Comparison of ENCODE assay signal across 23 cellular contexts in the genomic region with DNA sequence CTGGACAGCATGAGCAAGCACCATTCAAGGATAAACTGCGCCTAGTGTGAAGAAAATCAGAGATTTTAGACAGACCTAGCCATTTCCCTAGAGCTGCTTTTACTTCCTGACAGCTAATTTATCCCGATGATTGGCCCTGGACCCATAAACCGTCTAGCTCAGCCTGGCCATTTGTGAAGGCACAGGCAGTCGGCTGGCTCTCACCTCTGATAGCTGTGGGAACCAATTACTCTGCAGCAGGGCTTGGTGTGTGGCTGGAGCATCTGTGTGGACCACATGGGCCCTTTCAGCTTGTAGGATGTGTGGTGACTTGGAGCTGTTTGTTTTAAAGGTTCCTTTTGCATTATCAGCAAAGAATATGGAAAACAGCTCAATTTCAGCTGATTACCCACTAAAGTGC.
A peak's percentile ranks its signal among the peaks of the same experiment; 100 is the strongest.
DNase-seq lines count a peak whose midpoint lies in the region; ATAC-seq and TF ChIP-seq lines count a peak whose summit lies in the region.
"Had no signal": no experiment of that assay in that cellular context is flagged by ENCODE, and none has a peak within 500 bp of the region (broad histone marks: within the 10 kb centered on the region; RNA-seq: fewer than 3 reads in every experiment).

No MANE protein-coding gene starts in this region.

- no peak overlapping the region for H3K4me3 Mint-ChIP-seq in Calu3 (ENCODE audit: low read depth, unreplicated experiment)
- H3K4me3 Mint-ChIP-seq: T-cell had no signal

- POLR2A ChIA-PET in SK-N-SH (lab: Yijun Ruan, JAX), result no interaction called here

- intact Hi-C loops in Calu3 (cut with micrococcal nuclease; ENCODE audit: unreplicated experiment), result no loop called here

- TF ChIP-seq CTCF in SK-N-SH (IDR thresholded peaks at IDR 0.05) (no peak), Calu3 (IDR thresholded peaks at IDR 0.05; ENCODE audit: unreplicated experiment) (no peak)

- 40% methylated on average over 4 of the region's 4 CpGs for WGBS in SK-N-SH (ENCODE audit: low lambda C conversion rate)
- WGBS in mesenchymal stem cell, result 26% methylated on average over 4 of the region's 4 CpGs

- no peaks in the 10 kb centered on the region for H3K9me3 Mint-ChIP-seq in Calu3 (ENCODE audit: low read depth, unreplicated experiment)
- H3K9me3 Mint-ChIP-seq: T-cell had no signal

- H3K9ac ChIP-seq in SK-N-SH (no peak overlapping the region), mesenchymal stem cell (ENCODE audit: low read length) (no peak overlapping the region)
- H3K9ac ChIP-seq: BLaER1 treated with 17β-estradiol and CSF1 and Interleukin-3, amounts not matched to agents 10 nM and 100 nM had no signal

- no peak overlapping the region for H2BK15ac ChIP-seq in mesenchymal stem cell (ENCODE audit: low read depth, poor library complexity, severe bottlenecking)

- peak overlapping the region; percentile 35 for H4K8ac ChIP-seq in mesenchymal stem cell (ENCODE audit: low read length)

- no peak for TF ChIP-seq EP300 in SK-N-SH (IDR thresholded peaks at IDR 0.05; ENCODE audit: borderline replicate concordance in 1 of 2, low read depth in 1 of 2, low read length in 1 of 2)

- H3F3A ChIP-seq in SK-N-SH (replicated peaks; ENCODE audit: insufficient read depth), result no peaks in the 10 kb centered on the region

- no peak overlapping the region for H2BK5ac ChIP-seq in mesenchymal stem cell (ENCODE audit: low read depth, low read length, poor library complexity, severe bottlenecking)

- no peak overlapping the region for H3K27ac Mint-ChIP-seq in Calu3 (ENCODE audit: unreplicated experiment)
- H3K27ac Mint-ChIP-seq: CD4-positive, alpha-beta memory T cell; T-cell had no signal

- no peak for ATAC-seq in SK-N-SH treated with all-trans-retinoic acid at 6 μM for 48 hours
- ATAC-seq: HepG2, K562, PC-3, T-cell had no signal

- H3K14ac ChIP-seq in mesenchymal stem cell (ENCODE audit: low read length in 2 of 2), result no peak overlapping the region

- H3K4me2 ChIP-seq in SK-N-SH (no peak overlapping the region), mesenchymal stem cell (ENCODE audit: low read length, poor library complexity, severe bottlenecking) (no peak overlapping the region)
- H3K4me2 ChIP-seq: BLaER1 treated with 17β-estradiol and CSF1 and Interleukin-3, amounts not matched to agents 10 nM and 100 nM had no signal

- H3K9me3 ChIP-seq in SK-N-SH, result no peaks in the 10 kb centered on the region
- no peaks in the 10 kb centered on the region for H3K9me3 ChIP-seq in mesenchymal stem cell (ENCODE audit: control insufficient read depth, low read length)
- H3K9me3 ChIP-seq: BLaER1 treated with 17β-estradiol and CSF1 and Interleukin-3, amounts not matched to agents 10 nM and 100 nM had no signal

- no TSS peak for BruUV-seq in Calu3 (replicated peaks; lab: Mats Ljungman, UMichigan)

- H2AFZ ChIP-seq in SK-N-SH (ENCODE audit: low read depth) (no peak overlapping the region), mesenchymal stem cell (ENCODE audit: low read depth, low read length) (peak overlapping the region; percentile 2)

- no peaks in the 10 kb centered on the region for H3K9me2 ChIP-seq in SK-N-SH

- no peak overlapping the region for H3K4me3 ChIP-seq in SK-N-SH (ENCODE audit: low read depth in 2 of 2, low read length in 1 of 2)
- no peak overlapping the region for H3K4me3 ChIP-seq in mesenchymal stem cell (ENCODE audit: insufficient read depth in 1 of 2, low read depth in 1 of 2, low read length in 2 of 2)
- H3K4me3 ChIP-seq: BLaER1 treated with 17β-estradiol and CSF1 and Interleukin-3, amounts not matched to agents 10 nM and 100 nM; K562 had no signal

- DNase-seq in SK-N-SH (peak; percentile 8), SK-N-DZ (ENCODE audit: low spot score) (peak; percentile 17), mesenchymal stem cell (no peak), OCI-M2 (lab: John Stamatoyannopoulos, UW; ENCODE audit: unreplicated experiment) (no peak), Calu3 (no peak), activated T-cell treated with anti-CD3 and anti-CD28 coated beads for 4 hours (no peak)
- DNase-seq: AML-193; CD4-positive, alpha-beta memory T cell; DMS79 treated with DMSO at 0.1 percent for 48 hours; GF-D8; Kasumi-1; NCI-H1092 treated with DMSO at 0.1 percent for 48 hours; NCI-H1436; NCI-H187; NCI-H2081 treated with DMSO at 0.1 percent for 48 hours; NCI-H446; NCI-H524 treated with DMSO at 0.1 percent for 48 hours; PC-3; T-cell had no signal

- H3K27me3 ChIP-seq in SK-N-SH (ENCODE audit: insufficient read depth) (no peaks in the 10 kb centered on the region), mesenchymal stem cell (ENCODE audit: control insufficient read depth in 1 of 2, insufficient read depth in 1 of 2, low read length in 2 of 2) (no peaks in the 10 kb centered on the region)
- H3K27me3 ChIP-seq: BLaER1 treated with 17β-estradiol and CSF1 and Interleukin-3, amounts not matched to agents 10 nM and 100 nM had no signal

- H3K36me3 ChIP-seq in SK-N-SH (replicated peaks in 1 of 2; ENCODE audit: control insufficient read depth in 1 of 2, insufficient read depth in 2 of 2, low read length in 1 of 2), result no peaks in the 10 kb centered on the region
- H3K36me3 ChIP-seq in mesenchymal stem cell (ENCODE audit: control insufficient read depth in 1 of 2, insufficient read depth in 2 of 2, low read depth in 1 of 2, low read length in 2 of 2), result no peaks in the 10 kb centered on the region
- H3K36me3 ChIP-seq: BLaER1 treated with 17β-estradiol and CSF1 and Interleukin-3, amounts not matched to agents 10 nM and 100 nM had no signal

- peak overlapping the region in 1 of 2 experiments; percentile 23; a peak in 1 of 4 replicates for H3K27ac ChIP-seq in SK-N-SH (ENCODE audit: low read depth in 2 of 2, low read length in 1 of 2)
- no peak overlapping the region for H3K27ac ChIP-seq in mesenchymal stem cell (ENCODE audit: low read length, poor library complexity, severe bottlenecking)
- H3K27ac ChIP-seq: BLaER1 treated with 17β-estradiol and CSF1 and Interleukin-3, amounts not matched to agents 10 nM and 100 nM had no signal

- no peaks in the 10 kb centered on the region for H4K20me1 ChIP-seq in SK-N-SH (ENCODE audit: insufficient read depth)
- H4K20me1 ChIP-seq: BLaER1 treated with 17β-estradiol and CSF1 and Interleukin-3, amounts not matched to agents 10 nM and 100 nM had no signal

- H3K4me1 ChIP-seq in SK-N-SH (ENCODE audit: control insufficient read depth in 1 of 2, insufficient read depth in 2 of 2, low read depth in 1 of 2, low read length in 1 of 2) (peaks cover 0 to 3% of the 10 kb centered on the region in 2 experiments; a peak in 1 of 4 replicates), mesenchymal stem cell (ENCODE audit: control insufficient read depth, insufficient read depth, low read depth, low read length) (no peaks in the 10 kb centered on the region)

- no peak overlapping the region for H2AK5ac ChIP-seq in mesenchymal stem cell (ENCODE audit: low read length, severe bottlenecking)

- no peaks in the 10 kb centered on the region for H3K4me1 Mint-ChIP-seq in Calu3 (ENCODE audit: low read depth, unreplicated experiment)
- H3K4me1 Mint-ChIP-seq: CD4-positive, alpha-beta memory T cell; T-cell had no signal

- no peak overlapping the region for H4K91ac ChIP-seq in mesenchymal stem cell (ENCODE audit: low read length)

- no peak overlapping the region for H3K4ac ChIP-seq in mesenchymal stem cell (ENCODE audit: low read depth in 1 of 2, low read length in 2 of 2)

- no peaks in the 10 kb centered on the region for H3K36me3 Mint-ChIP-seq in Calu3 (ENCODE audit: insufficient read depth, unreplicated experiment)
- H3K36me3 Mint-ChIP-seq: CD4-positive, alpha-beta memory T cell; T-cell had no signal

- no peaks in the 10 kb centered on the region for H3K79me2 ChIP-seq in SK-N-SH (ENCODE audit: insufficient read depth)

- peak overlapping the region in 1 of 2 experiments; percentile 69 for H2BK12ac ChIP-seq in mesenchymal stem cell (ENCODE audit: low read length in 2 of 2)

- no peak for TF ChIP-seq RAD21 in SK-N-SH (IDR thresholded peaks at IDR 0.05; ENCODE audit: low read length)

- CTCF ChIA-PET in SK-N-SH (lab: Yijun Ruan, JAX) (interaction anchor here (1.1 to 1.2 kb wide), 2 partner anchors 19 to 310 kb away, joined by 3 to 4 read pairs; no protein-coding TSS in a partner anchor), Calu3 (lab: Charles Lee) (no interaction called here)

- H3K23ac ChIP-seq in mesenchymal stem cell (ENCODE audit: low read length in 2 of 2), result no peak overlapping the region

- no peak overlapping the region for H2BK120ac ChIP-seq in mesenchymal stem cell (ENCODE audit: low read depth, low read length)

- no peaks in the 10 kb centered on the region for H3K79me1 ChIP-seq in mesenchymal stem cell (replicated peaks; ENCODE audit: low read length, poor library complexity, severe bottlenecking)

- H3K18ac ChIP-seq in mesenchymal stem cell (ENCODE audit: low read depth in 1 of 2, low read length in 2 of 2), result peak overlapping the region in 1 of 2 experiments; percentile 0

- peaks cover 24% of the 10 kb centered on the region for H3K27me3 Mint-ChIP-seq in Calu3 (ENCODE audit: unreplicated experiment)

TF ChIP-seq in SK-N-SH, 30 proteins besides CTCF, POLR2A, EP300 and RAD21 (continues in another document):
- TF ChIP-seq NFIC (IDR thresholded peaks at IDR 0.05; ENCODE audit: borderline replicate concordance) (no peak), RFX5 (IDR thresholded peaks at IDR 0.05; ENCODE audit: low read length) (no peak), FOXM1 (IDR thresholded peaks at IDR 0.05; ENCODE audit: low read depth) (no peak), FOXJ3 (CRISPR knock-in tag; IDR thresholded peaks at IDR 0.05) (no peak), TEAD4 (IDR thresholded peaks at IDR 0.05; ENCODE audit: borderline replicate concordance, insufficient read depth) (no peak), GATA2 (CRISPR knock-in tag; IDR thresholded peaks at IDR 0.05) (no peak), EZH2phosphoT487 (IDR thresholded peaks at IDR 0.05; ENCODE audit: borderline replicate concordance, low read depth) (no peak), YY1 (IDR thresholded peaks at IDR 0.05; ENCODE audit: low read depth) (no peak)

TF ChIP-seq in SK-N-SH treated with all-trans-retinoic acid at 6 μM for 48 hours, 23 proteins besides CTCF, POLR2A, EP300 and RAD21 (continues in another document):
- TF ChIP-seq, protein P1, sequence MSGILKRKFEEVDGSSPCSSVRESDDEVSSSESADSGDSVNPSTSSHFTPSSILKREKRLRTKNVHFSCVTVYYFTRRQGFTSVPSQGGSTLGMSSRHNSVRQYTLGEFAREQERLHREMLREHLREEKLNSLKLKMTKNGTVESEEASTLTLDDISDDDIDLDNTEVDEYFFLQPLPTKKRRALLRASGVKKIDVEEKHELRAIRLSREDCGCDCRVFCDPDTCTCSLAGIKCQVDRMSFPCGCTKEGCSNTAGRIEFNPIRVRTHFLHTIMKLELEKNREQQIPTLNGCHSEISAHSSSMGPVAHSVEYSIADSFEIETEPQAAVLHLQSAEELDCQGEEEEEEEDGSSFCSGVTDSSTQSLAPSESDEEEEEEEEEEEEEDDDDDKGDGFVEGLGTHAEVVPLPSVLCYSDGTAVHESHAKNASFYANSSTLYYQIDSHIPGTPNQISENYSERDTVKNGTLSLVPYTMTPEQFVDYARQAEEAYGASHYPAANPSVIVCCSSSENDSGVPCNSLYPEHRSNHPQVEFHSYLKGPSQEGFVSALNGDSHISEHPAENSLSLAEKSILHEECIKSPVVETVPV (CRISPR knock-in tag; IDR thresholded peaks at IDR 0.05), result no peak
- TF ChIP-seq PPARA (CRISPR knock-in tag; IDR thresholded peaks at IDR 0.05; ENCODE audit: borderline replicate concordance) (no peak), CSDC2 (CRISPR knock-in tag; IDR thresholded peaks at IDR 0.05) (no peak), RARB (CRISPR knock-in tag; IDR thresholded peaks at IDR 0.05) (no peak), ZNF565 (CRISPR knock-in tag; conservative IDR thresholded peaks at IDR 0.05; ENCODE audit: low read depth) (no peak)

Comparison
In these comparisons a context has a peak if more than half of its experiments do, and no peak if none do; other contexts are left out.
1. DNase-seq: peak in SK-N-SH (single experiment) and SK-N-DZ (single experiment); none in mesenchymal stem cell (single experiment), OCI-M2 (single experiment), Calu3 (single experiment) and activated T-cell treated with anti-CD3 and anti-CD28 coated beads for 4 hours (single experiment).